In genomic region chr13:97316390-97316789, GRCh38 we compare ENCODE assay signal across 18 cellular contexts.
DNase-seq lines count a peak whose midpoint lies in the region; ATAC-seq, FAIRE-seq and TF ChIP-seq lines count a peak whose summit lies in the region.
"Had no signal": no experiment of that assay in that cellular context is flagged by ENCODE, and none has a peak within 500 bp of the region (broad histone marks: within the 10 kb centered on the region; RNA-seq: fewer than 3 reads in every experiment).

No MANE protein-coding gene starts in this region.

- peak in 3 of 4 donors; percentile 31 to 39 (median 33) for ATAC-seq in right lobe of liver
- ATAC-seq in HepG2 = no peak
- ATAC-seq in right cardiac atrium = peak; percentile 65 to 86
- ATAC-seq in sciatic nerve = peak; percentile 75

- no TSS peak for BruUV-seq in HepG2 (replicated peaks; lab: Mats Ljungman, UMichigan)

- no peaks in the 10 kb centered on the region for H3K27me3 ChIP-seq in right lobe of liver
- H3K27me3 ChIP-seq in HepG2 (ENCODE audit: control insufficient read depth in 1 of 2, insufficient read depth in 2 of 2, low read length in 2 of 2) = no peaks in the 10 kb centered on the region
- no peaks in the 10 kb centered on the region for H3K27me3 ChIP-seq in right cardiac atrium (ENCODE audit: control insufficient read depth, insufficient read depth)
- no peaks in the 10 kb centered on the region for H3K27me3 ChIP-seq in vagina
- H3K27me3 ChIP-seq in tibial artery = no peaks in the 10 kb centered on the region
- H3K27me3 ChIP-seq: SJCRH30 had no signal

- no peak overlapping the region for H3K4me2 ChIP-seq in HepG2 (ENCODE audit: low read depth, low read length)

- no peak overlapping the region for H3K9ac ChIP-seq in HepG2 (ENCODE audit: insufficient read depth, low read depth, low read length)

- H3K9me3 ChIP-seq in right lobe of liver (no peaks in the 10 kb centered on the region), HepG2 (ENCODE audit: low read length) (no peaks in the 10 kb centered on the region), right cardiac atrium (ENCODE audit: control insufficient read depth, low read length) (no peaks in the 10 kb centered on the region), vagina (no peaks in the 10 kb centered on the region), tibial artery (no peaks in the 10 kb centered on the region)
- H3K9me3 ChIP-seq: SJCRH30 had no signal

- H3K36me3 ChIP-seq in right lobe of liver (no peaks in the 10 kb centered on the region), HepG2 (replicated peaks in 1 of 2; ENCODE audit: control insufficient read depth in 1 of 2, insufficient read depth in 2 of 2, low read length in 2 of 2) (peaks cover 30 to 49% of the 10 kb centered on the region in 2 experiments), vagina (no peaks in the 10 kb centered on the region), tibial artery (no peaks in the 10 kb centered on the region)
- H3K36me3 ChIP-seq: SJCRH30 had no signal

- TF ChIP-seq POLR2A in right lobe of liver (IDR thresholded peaks at IDR 0.05) (no peak), HepG2 (IDR thresholded peaks at IDR 0.05; ENCODE audit: insufficient read depth in 1 of 2, low read depth in 2 of 2, low read length in 2 of 2) (no peak), vagina (IDR thresholded peaks at IDR 0.05) (no peak)

- in situ Hi-C loops in HepG2 (cut with HindIII; ENCODE audit: extremely low pct_ligation_motif_present, low pct_unique_long_range_greater_than_20kb) = no loop called here

- POLR2A ChIA-PET in HepG2 (lab: Yijun Ruan, JAX) = no interaction called here

- intact Hi-C loops in right lobe of liver (cut with DNase I) = no loop called here
- intact Hi-C loops in HepG2 (cut with micrococcal nuclease; ENCODE audit: unreplicated experiment) = no loop called here
- intact Hi-C loops in right cardiac atrium (cut with DNase I) = no loop called here
- intact Hi-C loops in sciatic nerve (cut with DNase I) = no loop called here
- intact Hi-C loops in vagina (cut with DNase I) = no loop called here
- intact Hi-C loops in tibial artery (cut with DNase I; ENCODE audit: low total_unique reads) = no loop called here

- TF ChIP-seq RAD21 in HepG2 (CRISPR knock-in tag; IDR thresholded peaks at IDR 0.05) = no peak

- no peak for DNase-seq in right lobe of liver
- no peak for DNase-seq in HepG2 (ENCODE audit: low spot score)
- DNase-seq in right cardiac atrium = peak; percentile 41 to 76 (median 67)
- no peak for DNase-seq in sciatic nerve (ENCODE audit: low spot score)
- no peak for DNase-seq in vagina (ENCODE audit: extremely low spot score in 2 of 2)
- DNase-seq in cerebellar cortex (ENCODE audit: low spot score) = no peak
- DNase-seq in tibial artery = no peak
- DNase-seq in SIG-M5 treated with dmso at 0.1 percent for 504 hours (lab: John Stamatoyannopoulos, UW; ENCODE audit: unreplicated experiment) = no peak
- DNase-seq: C1 segment of cervical spinal cord, DMS153, EL, Kasumi-1, NCI-H1930, NCI-H2171, NCI-H774, SJCRH30 had no signal

- H2AFZ ChIP-seq in HepG2 (ENCODE audit: low read length) = no peak overlapping the region

- H3K79me2 ChIP-seq in HepG2 (ENCODE audit: insufficient read depth, low read length) = peaks cover 77% of the 10 kb centered on the region

- H3K4me1 ChIP-seq in right lobe of liver (peaks cover 0 to 5% (median 0%) of the 10 kb centered on the region in 4 donors), HepG2 (ENCODE audit: insufficient read depth, low read length) (peaks cover 40% of the 10 kb centered on the region), right cardiac atrium (ENCODE audit: control insufficient read depth, insufficient read depth, low read length) (peaks cover 31% of the 10 kb centered on the region), vagina (peaks cover 56% of the 10 kb centered on the region), tibial artery (peaks cover 0 to 67% (median 19%) of the 10 kb centered on the region in 4 donors)

- peaks cover 70% of the 10 kb centered on the region for H4K20me1 ChIP-seq in HepG2 (ENCODE audit: insufficient read depth, low read length)

- no peak overlapping the region for H3K4me3 ChIP-seq in right lobe of liver
- H3K4me3 ChIP-seq in HepG2 (replicated peaks in 1 of 3; ENCODE audit: insufficient read depth in 1 of 3, low read depth in 2 of 3, low read length in 3 of 3) = no peak overlapping the region
- H3K4me3 ChIP-seq in right cardiac atrium (ENCODE audit: low read length) = no peak overlapping the region
- H3K4me3 ChIP-seq in vagina = no peak overlapping the region
- H3K4me3 ChIP-seq in tibial artery = no peak overlapping the region
- H3K4me3 ChIP-seq: SJCRH30 had no signal

- CTCF ChIA-PET in HepG2 (lab: Yijun Ruan, JAX; ENCODE audit: low intra/inter-chr PET ratio, low total read pairs) = no interaction called here

- WGBS in right lobe of liver (ENCODE audit: insufficient coverage, low coverage, low lambda C conversion rate, missing lambda C conversion rate) = 73% methylated on average over 2 of the region's 2 CpGs
- 100% methylated on average over 2 of the region's 2 CpGs for WGBS in HepG2 (ENCODE audit: low lambda C conversion rate)
- 40% methylated on average over 2 of the region's 2 CpGs for WGBS in right cardiac atrium

- TF ChIP-seq EP300 in HepG2 (IDR thresholded peaks at IDR 0.05; ENCODE audit: low read depth in 2 of 2, low read length in 2 of 2) = no peak
- no peak for TF ChIP-seq EP300 in HepG2 (CRISPR knock-in tag; IDR thresholded peaks at IDR 0.05; ENCODE audit: borderline replicate concordance)

- TF ChIP-seq CTCF in right lobe of liver (IDR thresholded peaks at IDR 0.05) (no peak), HepG2 (CRISPR knock-in tag; IDR thresholded peaks at IDR 0.05) (no peak), vagina (IDR thresholded peaks at IDR 0.05) (no peak), tibial artery (IDR thresholded peaks at IDR 0.05) (no peak)

- FAIRE-seq in HepG2 (lab: Jason Lieb, UNC) = no peak
- FAIRE-seq: H54, RCC 7860 had no signal

- H3K27ac ChIP-seq in right lobe of liver (no peak overlapping the region), HepG2 (ENCODE audit: extremely low read length, insufficient read depth, low read length) (no peak overlapping the region), right cardiac atrium (ENCODE audit: low read length) (no peak overlapping the region), vagina (no peak overlapping the region), tibial artery (no peak overlapping the region)
- H3K27ac ChIP-seq: SJCRH30 had no signal

TF ChIP-seq in HepG2, 621 proteins besides CTCF, POLR2A, EP300 and RAD21:
- TF ChIP-seq ZBTB38 (CRISPR knock-in tag; IDR thresholded peaks at IDR 0.05) = no peak

Comparison
In these comparisons a context has a peak if more than half of its experiments do, and no peak if none do; other contexts are left out.
1. DNase-seq: peak in right cardiac atrium (3 of 3); none in right lobe of liver (0 of 3), HepG2 (single experiment), sciatic nerve (single experiment), vagina (0 of 2), cerebellar cortex (single experiment), tibial artery (0 of 2) and SIG-M5 treated with dmso at 0.1 percent for 504 hours (single experiment).